ENCODE assay signal across 1 cellular context in the genomic region with DNA sequence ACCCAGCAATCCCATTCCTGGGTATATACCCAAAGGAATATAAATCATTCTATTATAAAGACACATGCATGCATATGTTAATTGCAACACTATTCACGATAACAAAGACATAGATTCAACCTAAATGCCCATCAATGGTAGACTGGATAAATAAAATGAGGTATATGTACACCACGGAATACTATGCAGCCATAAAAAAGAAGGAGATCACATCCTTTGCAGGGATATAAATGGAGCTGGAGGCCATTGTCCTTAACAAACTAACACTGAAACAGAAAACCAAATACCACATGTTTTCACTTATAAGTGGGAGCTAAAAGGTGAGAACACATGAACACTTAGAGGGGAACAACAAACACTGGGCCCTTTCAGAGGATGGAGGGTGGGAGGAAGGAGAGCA. TPM values are rescaled to one million over a fixed set of nuclear protein-coding genes. Genes with fewer than 3 reads are reported as not detected.
"Had no signal": no experiment of that assay in that cellular context is flagged by ENCODE, and none has a peak within 500 bp of the region (broad histone marks: within the 10 kb centered on the region; RNA-seq: fewer than 3 reads in every experiment).

No MANE protein-coding gene starts in this region.

RNA-seq across cellular contexts. Expression of a gene that starts 46.7 kb away (rescaled TPM):
- total RNA-seq: T-helper 17 cell had no signal
